In genomic region chr7:68544851-68545250, GRCh38 we compare ENCODE assay signal across 14 cellular contexts.
DNase-seq lines count a peak whose midpoint lies in the region; ATAC-seq and TF ChIP-seq lines count a peak whose summit lies in the region.
"Had no signal": no experiment of that assay in that cellular context is flagged by ENCODE, and none has a peak within 500 bp of the region (broad histone marks: within the 10 kb centered on the region; RNA-seq: fewer than 3 reads in every experiment).

No MANE protein-coding gene starts in this region.

- H3K9me3 Mint-ChIP-seq in glutamatergic neuron (ENCODE audit: unreplicated experiment), result peaks cover 5% of the 10 kb centered on the region

- peak overlapping the region; percentile 43 for H3K27ac Mint-ChIP-seq in glutamatergic neuron (ENCODE audit: unreplicated experiment)
- H3K27ac Mint-ChIP-seq: B cell; CD4-positive, CD25-positive, alpha-beta regulatory T cell; CD8-positive, alpha-beta T cell; GM23338; H9 had no signal

- TF ChIP-seq CTCF in glutamatergic neuron (IDR thresholded peaks at IDR 0.05; ENCODE audit: partially characterized antibody, unreplicated experiment), result no peak

- no peaks in the 10 kb centered on the region for H3K4me1 Mint-ChIP-seq in glutamatergic neuron (ENCODE audit: low read depth, unreplicated experiment)
- H3K4me1 Mint-ChIP-seq: B cell; CD4-positive, CD25-positive, alpha-beta regulatory T cell; GM23338 had no signal

- no peak for ATAC-seq in GM21737 (IDR thresholded peaks at IDR 0.05; ENCODE audit: unreplicated experiment)
- ATAC-seq: CD8-positive, alpha-beta T cell; GM23338; HCT116 had no signal

- DNase-seq in NCI-H2171 treated with DMSO at 0.1 percent for 48 hours (lab: John Stamatoyannopoulos, UW) (peak; percentile 77), NCI-H2171 (lab: John Stamatoyannopoulos, UW) (no peak), NCI-H82 (lab: John Stamatoyannopoulos, UW) (peak; percentile 95), glutamatergic neuron (no peak), T-helper 1 cell (no peak)
- DNase-seq: CD4-positive, CD25-positive, alpha-beta regulatory T cell; CD8-positive, alpha-beta T cell; DMS153; DND-41; H9 had no signal

- no peaks in the 10 kb centered on the region for H3K36me3 Mint-ChIP-seq in glutamatergic neuron (ENCODE audit: unreplicated experiment)
- H3K36me3 Mint-ChIP-seq: CD4-positive, CD25-positive, alpha-beta regulatory T cell; CD8-positive, alpha-beta T cell had no signal

- H3K4me3 Mint-ChIP-seq in glutamatergic neuron (ENCODE audit: unreplicated experiment), result no peak overlapping the region
- H3K4me3 Mint-ChIP-seq: B cell; CD4-positive, CD25-positive, alpha-beta regulatory T cell; CD8-positive, alpha-beta T cell; GM23338; H9 had no signal

- peaks cover 5% of the 10 kb centered on the region for H3K27me3 Mint-ChIP-seq in glutamatergic neuron (ENCODE audit: unreplicated experiment)
- H3K27me3 Mint-ChIP-seq: B cell; CD4-positive, CD25-positive, alpha-beta regulatory T cell had no signal

Comparison
In these comparisons a context has a peak if more than half of its experiments do, and no peak if none do; other contexts are left out.
1. DNase-seq: peak in NCI-H2171 treated with DMSO at 0.1 percent for 48 hours (single experiment) and NCI-H82 (single experiment); none in NCI-H2171 (single experiment), glutamatergic neuron (single experiment) and T-helper 1 cell (0 of 5).